7 cellular contexts compared by ENCODE assay signal in genomic region chr15:40928351-40928974, GRCh38. TPM values are rescaled to one million over a fixed set of nuclear protein-coding genes. Genes with fewer than 3 reads are reported as not detected.
DNase-seq lines count a peak whose midpoint lies in the region; ATAC-seq and TF ChIP-seq lines count a peak whose summit lies in the region.

No MANE protein-coding gene starts in this region.

- peaks cover 100% of the 10 kb centered on the region for H3K27me3 Mint-ChIP-seq in nephron (ENCODE audit: low read depth)

- H3K9me3 ChIP-seq in HEK293 (ENCODE audit: control insufficient read depth, insufficient read depth, low read depth, low read length) (no peaks in the 10 kb centered on the region), colonic mucosa (no peaks in the 10 kb centered on the region)

- CTCF ChIA-PET in HEK293 (lab: Yijun Ruan, JAX) = interaction anchor here (0.7 to 5.0 kb wide), 7 partner anchors 12 to 24 kb away, joined by 3 to 32 read pairs (median 5); no protein-coding TSS in a partner anchor

- POLR2A ChIA-PET in HEK293 (lab: Yijun Ruan, JAX) = interaction anchor here (0.6 to 6.1 kb wide), 13 partner anchors 9 to 164 kb away, joined by 3 to 58 read pairs (median 6); partner anchors contain the start of genes CHAC1, GCHFR and RHOV

- no peaks in the 10 kb centered on the region for H3K36me3 ChIP-seq in HEK293 (ENCODE audit: control insufficient read depth in 2 of 2, insufficient read depth in 1 of 2, low read length in 2 of 2)
- H3K36me3 ChIP-seq in colonic mucosa = no peaks in the 10 kb centered on the region

- H3K4me3 Mint-ChIP-seq in nephron = peak overlapping the region; percentile 81 to 88 (median 87)

- H3K4me1 ChIP-seq in HEK293 (ENCODE audit: control insufficient read depth, insufficient read depth, low read length) (no peaks in the 10 kb centered on the region), colonic mucosa (peaks cover 28% of the 10 kb centered on the region)

- H3K27me3 ChIP-seq in colonic mucosa = peaks cover 35% of the 10 kb centered on the region

- H3K9me3 Mint-ChIP-seq in nephron = no peaks in the 10 kb centered on the region

- peak overlapping the region; percentile 49 for H3K4me3 ChIP-seq in HEK293 (ENCODE audit: low read depth, low read length)
- H3K4me3 ChIP-seq in colonic mucosa = peak overlapping the region; percentile 52

- H3K27ac ChIP-seq in HEK293 (ENCODE audit: extremely low read depth, low read depth, low read length) = no peak overlapping the region; the same call in 1 of the 2 replicates
- H3K27ac ChIP-seq in colonic mucosa = peak overlapping the region; percentile 37

- peak overlapping the region; percentile 57 to 93 for H3K9ac ChIP-seq in colonic mucosa (ENCODE audit: low read depth in 2 of 2, low read length in 2 of 2)

- H3K4me1 Mint-ChIP-seq in nephron = peaks cover 43% of the 10 kb centered on the region

- DNase-seq in NCI-H345 (lab: John Stamatoyannopoulos, UW) (peak; percentile 92), colonic mucosa (peak; percentile 78), RKO (ENCODE audit: low spot score) (no peak)

- ATAC-seq in HG03432 (IDR thresholded peaks at IDR 0.05; ENCODE audit: unreplicated experiment) (no peak), GM18502 (IDR thresholded peaks at IDR 0.05; ENCODE audit: poor library complexity, unreplicated experiment) (no peak)

- H3K27ac Mint-ChIP-seq in nephron = no peak overlapping the region

- H3K36me3 Mint-ChIP-seq in nephron (ENCODE audit: low read depth) = no peaks in the 10 kb centered on the region

- TF ChIP-seq CTCF in HEK293 (tag by site-specific recombination; IDR thresholded peaks at IDR 0.05) (no peak), colonic mucosa (IDR thresholded peaks at IDR 0.05) (no peak), nephron (IDR thresholded peaks at IDR 0.05; ENCODE audit: unreplicated experiment in 3 of 3) (no peak)

- intact Hi-C loops in colonic mucosa (cut with DNase I) = no loop called here

TF ChIP-seq in HEK293, 187 proteins besides CTCF, POLR2A, EP300 and RAD21 (continues in another document):
- TF ChIP-seq ZNF658 (tag by site-specific recombination; IDR thresholded peaks at IDR 0.05) = no peak
- peak; percentile 28; the same call in 1 of the 2 replicates for TF ChIP-seq SCRT1 (tag by site-specific recombination; IDR thresholded peaks at IDR 0.05; ENCODE audit: borderline replicate concordance)
- no peak for TF ChIP-seq ZNF266 (tag by site-specific recombination; IDR thresholded peaks at IDR 0.05; ENCODE audit: low read depth)
- TF ChIP-seq SCRT2 (tag by site-specific recombination; IDR thresholded peaks at IDR 0.05) = peak; percentile 88
- TF ChIP-seq TSHZ1 (tag by site-specific recombination; IDR thresholded peaks at IDR 0.05; ENCODE audit: borderline replicate concordance) = no peak
- no peak for TF ChIP-seq ZNF148 (tag by site-specific recombination; IDR thresholded peaks at IDR 0.05; ENCODE audit: borderline replicate concordance)
- peak; percentile 59 for TF ChIP-seq KLF9 (tag by site-specific recombination; IDR thresholded peaks at IDR 0.05; ENCODE audit: low read depth)
- peak; percentile 97 for TF ChIP-seq KLF1 (tag by site-specific recombination; IDR thresholded peaks at IDR 0.05)
- no peak for TF ChIP-seq EGR2 (tag by site-specific recombination; IDR thresholded peaks at IDR 0.05; ENCODE audit: low read depth)
- no peak for TF ChIP-seq ZNF423 (tag by site-specific recombination; IDR thresholded peaks at IDR 0.05)
- no peak for TF ChIP-seq GLI2 (tag by site-specific recombination; IDR thresholded peaks at IDR 0.05; ENCODE audit: borderline replicate concordance, low read depth)
- peak; percentile 39; the same call in 1 of the 2 replicates for TF ChIP-seq ZNF600 (tag by site-specific recombination; IDR thresholded peaks at IDR 0.05)
- TF ChIP-seq ZSCAN30 (tag by site-specific recombination; IDR thresholded peaks at IDR 0.05) = no peak
- 0 out of 2 replicates have a peak, but pooled peaks have one; percentile 1 for TF ChIP-seq ZBTB10 (tag by site-specific recombination; IDR thresholded peaks at IDR 0.05)
- peak; percentile 22; the same call in 1 of the 2 replicates for TF ChIP-seq KLF8 (tag by site-specific recombination; IDR thresholded peaks at IDR 0.05)
- TF ChIP-seq KLF7 (tag by site-specific recombination; IDR thresholded peaks at IDR 0.05; ENCODE audit: borderline replicate concordance) = peak; percentile 72; the same call in 1 of the 2 replicates
- TF ChIP-seq, protein P1, sequence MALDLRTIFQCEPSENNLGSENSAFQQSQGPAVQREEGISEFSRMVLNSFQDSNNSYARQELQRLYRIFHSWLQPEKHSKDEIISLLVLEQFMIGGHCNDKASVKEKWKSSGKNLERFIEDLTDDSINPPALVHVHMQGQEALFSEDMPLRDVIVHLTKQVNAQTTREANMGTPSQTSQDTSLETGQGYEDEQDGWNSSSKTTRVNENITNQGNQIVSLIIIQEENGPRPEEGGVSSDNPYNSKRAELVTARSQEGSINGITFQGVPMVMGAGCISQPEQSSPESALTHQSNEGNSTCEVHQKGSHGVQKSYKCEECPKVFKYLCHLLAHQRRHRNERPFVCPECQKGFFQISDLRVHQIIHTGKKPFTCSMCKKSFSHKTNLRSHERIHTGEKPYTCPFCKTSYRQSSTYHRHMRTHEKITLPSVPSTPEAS (tag by site-specific recombination; IDR thresholded peaks at IDR 0.05) = no peak
- TF ChIP-seq ZNF76 (tag by site-specific recombination; IDR thresholded peaks at IDR 0.05; ENCODE audit: borderline replicate concordance, low read depth) = no peak
- peak; percentile 40; the same call in 1 of the 2 replicates for TF ChIP-seq KLF10 (tag by site-specific recombination; IDR thresholded peaks at IDR 0.05)
- peak; percentile 40; the same call in 1 of the 2 replicates for TF ChIP-seq ZBTB48 (tag by site-specific recombination; IDR thresholded peaks at IDR 0.05)

RNA-seq across cellular contexts. Expression of gene DLL4, which starts 0.7 kb away (rescaled TPM):
- 10 to 100 TPM; 18.5 to 21.6 TPM for total RNA-seq in colonic mucosa

RNA-seq across cellular contexts. Expression of gene CHAC1, which starts 24.8 kb away (rescaled TPM):
- 10 to 100 TPM in 1 of 2 donors, 1 to 10 TPM in 1; 4.0 to 20.9 TPM for total RNA-seq in colonic mucosa

RNA-seq across cellular contexts. Expression of gene VPS18, which starts 34.2 kb away (rescaled TPM):
- 10 to 100 TPM; 18.3 to 19.2 TPM for total RNA-seq in colonic mucosa

RNA-seq across cellular contexts. Expression of gene RHOV, which starts 54.4 kb away (rescaled TPM):
- total RNA-seq in colonic mucosa = 10 to 100 TPM; 14.9 to 18.6 TPM
